In genomic region chr7:17108049-17108584, GRCh38 we compare ENCODE assay signal across 20 cellular contexts.
DNase-seq lines count a peak whose midpoint lies in the region; ATAC-seq, FAIRE-seq and TF ChIP-seq lines count a peak whose summit lies in the region.
"Had no signal": no experiment of that assay in that cellular context is flagged by ENCODE, and none has a peak within 500 bp of the region (broad histone marks: within the 10 kb centered on the region; RNA-seq: fewer than 3 reads in every experiment).

No MANE protein-coding gene starts in this region.

- no peaks in the 10 kb centered on the region for H3K9me2 ChIP-seq in MM.1S (replicated peaks; ENCODE audit: insufficient read depth, low read length)

- 0 out of 2 replicates have a peak overlapping the region, but pooled peaks have one; percentile 1 for H3K4me2 ChIP-seq in MM.1S (ENCODE audit: low read depth, low read length)
- H3K4me2 ChIP-seq in OCI-LY3 (ENCODE audit: low read length): peak overlapping the region; percentile 61
- H3K4me2 ChIP-seq: BLaER1 had no signal

- no peak overlapping the region for H3K9ac ChIP-seq in MM.1S (ENCODE audit: low read length)
- H3K9ac ChIP-seq in OCI-LY3 (ENCODE audit: low read length): peak overlapping the region; percentile 46; the same call in 1 of the 2 replicates
- H3K9ac ChIP-seq: BLaER1 had no signal

- intact Hi-C loops in lower leg skin (cut with DNase I; ENCODE audit: low total_unique reads): no loop called here

- H3K27ac ChIP-seq in MM.1S (ENCODE audit: low read length): no peak overlapping the region
- H3K27ac ChIP-seq in OCI-LY3 (ENCODE audit: low read length): peak overlapping the region; percentile 49
- H3K27ac ChIP-seq: BLaER1, HL-60 had no signal

- ATAC-seq in stimulated activated memory B cell treated with anti-CD40 and anti-IgM and Interleukin-4, amounts not matched to agents 10 μg/mL and 1 μg/mL and 100 μg/mL, for 72 hours: peak; percentile 68
- no peak for ATAC-seq in HG02885 (IDR thresholded peaks at IDR 0.05; ENCODE audit: poor library complexity, unreplicated experiment)
- ATAC-seq: K562 had no signal

- no peak overlapping the region for H3K4me3 Mint-ChIP-seq in stimulated activated memory B cell treated with anti-CD40 and anti-IgM and Interleukin-4, amounts not matched to agents 10 μg/mL and 1 μg/mL and 100 μg/mL, for 72 hours
- H3K4me3 Mint-ChIP-seq: CD14-positive monocyte; CD4-positive, alpha-beta memory T cell; HFFc6 had no signal

- peaks cover 13% of the 10 kb centered on the region for H3K4me1 Mint-ChIP-seq in stimulated activated memory B cell treated with anti-CD40 and anti-IgM and Interleukin-4, amounts not matched to agents 10 μg/mL and 1 μg/mL and 100 μg/mL, for 72 hours
- H3K4me1 Mint-ChIP-seq: CD4-positive, alpha-beta memory T cell had no signal

- no peak for TF ChIP-seq POLR2A in lower leg skin (IDR thresholded peaks at IDR 0.05)

- CTCF ChIA-PET in HEK293T (lab: Yijun Ruan, JAX): no interaction called here

- H2AFZ ChIP-seq in MM.1S (ENCODE audit: low read length) (0 out of 2 replicates have a peak overlapping the region, but pooled peaks have one; percentile 14), OCI-LY3 (ENCODE audit: low read depth, low read length) (peak overlapping the region; percentile 47)

- H3K9me3 Mint-ChIP-seq in stimulated activated memory B cell treated with anti-CD40 and anti-IgM and Interleukin-4, amounts not matched to agents 10 μg/mL and 1 μg/mL and 100 μg/mL, for 72 hours: no peaks in the 10 kb centered on the region
- H3K9me3 Mint-ChIP-seq: CD4-positive, alpha-beta memory T cell; HFFc6 had no signal

- no peaks in the 10 kb centered on the region for H3K4me1 ChIP-seq in MM.1S (ENCODE audit: low read length)
- H3K4me1 ChIP-seq in OCI-LY3 (ENCODE audit: low read length): peaks cover 22% of the 10 kb centered on the region
- H3K4me1 ChIP-seq: BLaER1 had no signal

- H3K36me3 ChIP-seq in MM.1S (replicated peaks; ENCODE audit: insufficient read depth, low read length) (no peaks in the 10 kb centered on the region), OCI-LY3 (replicated peaks; ENCODE audit: low read depth, low read length) (no peaks in the 10 kb centered on the region)
- H3K36me3 ChIP-seq: BLaER1 had no signal

- DNase-seq in GM19239 (ENCODE audit: insufficient read length, low spot score): no peak
- DNase-seq in MM.1S: no peak
- DNase-seq in inferior parietal cortex (ENCODE audit: extremely low spot score): no peak
- DNase-seq in lower leg skin (ENCODE audit: low spot score in 2 of 2): no peak
- no peak for DNase-seq in HEK293T (ENCODE audit: extremely low spot score)
- DNase-seq: 8988T; CD4-positive, alpha-beta memory T cell; DMS153; DMS79; GDM1; HCEC 1CT; HFFc6 had no signal

- H3F3A ChIP-seq in MM.1S (ENCODE audit: insufficient read depth, low read length): no peaks in the 10 kb centered on the region

- H3K36me3 Mint-ChIP-seq in stimulated activated memory B cell treated with anti-CD40 and anti-IgM and Interleukin-4, amounts not matched to agents 10 μg/mL and 1 μg/mL and 100 μg/mL, for 72 hours: no peaks in the 10 kb centered on the region
- H3K36me3 Mint-ChIP-seq: CD14-positive monocyte; CD4-positive, alpha-beta memory T cell had no signal

- no peak overlapping the region for H3K27ac Mint-ChIP-seq in stimulated activated memory B cell treated with anti-CD40 and anti-IgM and Interleukin-4, amounts not matched to agents 10 μg/mL and 1 μg/mL and 100 μg/mL, for 72 hours
- H3K27ac Mint-ChIP-seq: HFFc6 had no signal

- no peaks in the 10 kb centered on the region for H4K20me1 ChIP-seq in MM.1S (ENCODE audit: insufficient read depth, low read length)
- H4K20me1 ChIP-seq in OCI-LY3 (ENCODE audit: insufficient read depth, low read length): no peaks in the 10 kb centered on the region
- H4K20me1 ChIP-seq: BLaER1 had no signal

- 90 to 99% methylated on average over 2 of the region's 2 CpGs for WGBS in lower leg skin, 2 donors

- H3K27me3 ChIP-seq in MM.1S (replicated peaks; ENCODE audit: insufficient read depth, low read length) (no peaks in the 10 kb centered on the region), OCI-LY3 (ENCODE audit: low read depth, low read length) (no peaks in the 10 kb centered on the region)
- H3K27me3 ChIP-seq: BLaER1 had no signal

- H3K27me3 Mint-ChIP-seq in stimulated activated memory B cell treated with anti-CD40 and anti-IgM and Interleukin-4, amounts not matched to agents 10 μg/mL and 1 μg/mL and 100 μg/mL, for 72 hours: no peaks in the 10 kb centered on the region
- H3K27me3 Mint-ChIP-seq: CD4-positive, alpha-beta memory T cell had no signal

- no peaks in the 10 kb centered on the region for H3K9me3 ChIP-seq in MM.1S (replicated peaks; ENCODE audit: insufficient read depth, low read length)
- no peaks in the 10 kb centered on the region for H3K9me3 ChIP-seq in OCI-LY3 (ENCODE audit: insufficient read depth, low read length)
- H3K9me3 ChIP-seq: BLaER1 had no signal

- POLR2A ChIA-PET in HEK293T (lab: Yijun Ruan, JAX): no interaction called here

- TF ChIP-seq CTCF in MM.1S (IDR thresholded peaks at IDR 0.05; ENCODE audit: low read length) (no peak), OCI-LY3 (IDR thresholded peaks at IDR 0.05; ENCODE audit: low read depth, low read length) (no peak), lower leg skin (IDR thresholded peaks at IDR 0.05) (no peak)

- no peak overlapping the region for H3K4me3 ChIP-seq in MM.1S (ENCODE audit: low read length)
- H3K4me3 ChIP-seq in OCI-LY3 (ENCODE audit: low read length): peak overlapping the region; percentile 20
- H3K4me3 ChIP-seq in lower leg skin (ENCODE audit: low read depth, poor library complexity, severe bottlenecking): no peak overlapping the region
- H3K4me3 ChIP-seq: BLaER1, K562 had no signal

- H3K79me2 ChIP-seq in MM.1S (ENCODE audit: low read length) (no peaks in the 10 kb centered on the region), OCI-LY3 (ENCODE audit: low read length) (no peaks in the 10 kb centered on the region)

- FAIRE-seq in GM19239 (lab: Jason Lieb, UNC): peak; percentile 49
- FAIRE-seq: H1, K562 had no signal

TF ChIP-seq in HEK293T, 16 proteins besides CTCF, POLR2A, EP300 and RAD21:
- no peak for TF ChIP-seq ARNT (IDR thresholded peaks at IDR 0.05)
- TF ChIP-seq HDGF (IDR thresholded peaks at IDR 0.05; ENCODE audit: borderline replicate concordance): no peak
- no peak for TF ChIP-seq SP1 (IDR thresholded peaks at IDR 0.05)
- TF ChIP-seq NFRKB (IDR thresholded peaks at IDR 0.05): no peak
- TF ChIP-seq TARDBP (IDR thresholded peaks at IDR 0.05): no peak
- no peak for TF ChIP-seq SUZ12 (IDR thresholded peaks at IDR 0.05)
- TF ChIP-seq FOXK2 (IDR thresholded peaks at IDR 0.05): no peak
- no peak for TF ChIP-seq CTBP1 (IDR thresholded peaks at IDR 0.05; ENCODE audit: borderline replicate concordance)
